Comparison of ENCODE assay signal across 8 cellular contexts in genomic region chr14:54566152-54566409, GRCh38. TPM values are rescaled to one million over a fixed set of nuclear protein-coding genes. Genes with fewer than 3 reads are reported as not detected.
A peak's percentile ranks its signal among the peaks of the same experiment; 100 is the strongest.
DNase-seq lines count a peak whose midpoint lies in the region; ATAC-seq, FAIRE-seq and TF ChIP-seq lines count a peak whose summit lies in the region.

No MANE protein-coding gene starts in this region.

- peaks cover 7 to 29% (median 19%) of the 10 kb centered on the region in 4 donors for H3K4me1 Mint-ChIP-seq in naive thymus-derived CD8-positive, alpha-beta T cell

- peak overlapping the region; percentile 72 for H3K4me3 ChIP-seq in bronchial epithelial cell (ENCODE audit: low read depth, low read length)

- H3K36me3 Mint-ChIP-seq in naive thymus-derived CD8-positive, alpha-beta T cell: no peaks in the 10 kb centered on the region

- ATAC-seq in GM18519 (IDR thresholded peaks at IDR 0.05; ENCODE audit: low FRiP score, unreplicated experiment) (peak; percentile 1), HG03354 (IDR thresholded peaks at IDR 0.05; ENCODE audit: poor library complexity, severe bottlenecking, unreplicated experiment) (peak; percentile 3), GM18873 (IDR thresholded peaks at IDR 0.05; ENCODE audit: low FRiP score, unreplicated experiment) (no peak)
- no peak for ATAC-seq in naive thymus-derived CD8-positive, alpha-beta T cell

- peaks cover 0 to 14% (median 10%) of the 10 kb centered on the region in 5 donors for H3K27me3 Mint-ChIP-seq in naive thymus-derived CD8-positive, alpha-beta T cell

- FAIRE-seq in bronchial epithelial cell (lab: Jason Lieb, UNC): no peak

- peak overlapping the region; percentile 80 to 95 (median 86) for H3K4me3 Mint-ChIP-seq in naive thymus-derived CD8-positive, alpha-beta T cell

- no peaks in the 10 kb centered on the region for H3K27me3 ChIP-seq in bronchial epithelial cell (ENCODE audit: control insufficient read depth, insufficient read depth, low read length)

- POLR2A ChIA-PET in naive thymus-derived CD8-positive, alpha-beta T cell (lab: Charles Lee): interaction anchor here (0.9 to 1.5 kb wide), 3 partner anchors 9 to 315 kb away, joined by 3 read pairs; no protein-coding TSS in a partner anchor

- no peak for DNase-seq in bronchial epithelial cell (ENCODE audit: low read depth)
- peak in 2 of 10 donors; percentile 29 to 37 for DNase-seq in naive thymus-derived CD8-positive, alpha-beta T cell
- no peak for DNase-seq in COLO829 (ENCODE audit: low spot score)
- no peak for DNase-seq in kidney tubule cell (ENCODE audit: low spot score)
- no peak for DNase-seq in NCI-H2171 treated with DMSO at 0.1 percent for 48 hours (lab: John Stamatoyannopoulos, UW)

- no peaks in the 10 kb centered on the region for H3K9me3 Mint-ChIP-seq in naive thymus-derived CD8-positive, alpha-beta T cell

- no peak for TF ChIP-seq CTCF in bronchial epithelial cell (IDR thresholded peaks at IDR 0.05; ENCODE audit: insufficient read depth, low read length, severe bottlenecking)

- no peaks in the 10 kb centered on the region for H3K36me3 ChIP-seq in bronchial epithelial cell (ENCODE audit: control insufficient read depth, insufficient read depth, low read length)

- peak overlapping the region in 7 of 10 donors; percentile 65 to 96 (median 76) for H3K27ac Mint-ChIP-seq in naive thymus-derived CD8-positive, alpha-beta T cell

RNA-seq across cellular contexts. Expression of gene SAMD4A, which starts 0.8 kb away (rescaled TPM):
- 12.9 and 13.4 TPM in 2 replicates for total RNA-seq in bronchial epithelial cell
- under 1 TPM; 0.85 to 0.99 TPM for total RNA-seq in naive thymus-derived CD8-positive, alpha-beta T cell
- not detected for polyA plus RNA-seq in naive thymus-derived CD8-positive, alpha-beta T cell

RNA-seq across cellular contexts. Expression of gene CGRRF1, which starts 56.4 kb away (rescaled TPM):
- 19.7 and 20.6 TPM in 2 replicates for total RNA-seq in bronchial epithelial cell
- total RNA-seq in naive thymus-derived CD8-positive, alpha-beta T cell: 10 to 100 TPM; 24.3 to 26.2 TPM
- 10 to 100 TPM; 19.4 to 29.2 (median 24.0) TPM for polyA plus RNA-seq in naive thymus-derived CD8-positive, alpha-beta T cell

Comparison
In these comparisons a context has a peak if more than half of its experiments do, and no peak if none do; other contexts are left out.
1. ATAC-seq: peak in GM18519 (single experiment) and HG03354 (single experiment); none in naive thymus-derived CD8-positive, alpha-beta T cell (0 of 2) and GM18873 (single experiment).